8 cellular contexts compared by ENCODE assay signal in genomic region chr6:36875250-36875633, GRCh38. TPM values are rescaled to one million over a fixed set of nuclear protein-coding genes. Genes with fewer than 3 reads are reported as not detected.
DNase-seq lines count a peak whose midpoint lies in the region; ATAC-seq and TF ChIP-seq lines count a peak whose summit lies in the region.

No MANE protein-coding gene starts in this region.

- H3K36me3 Mint-ChIP-seq in chondrocyte (ENCODE audit: low read depth) (peaks cover 5% of the 10 kb centered on the region), naive B cell (peaks cover 0 to 8% of the 10 kb centered on the region in 2 donors)

- DNase-seq in AG09309 (ENCODE audit: low read depth) = no peak
- no peak for DNase-seq in chondrocyte (ENCODE audit: low spot score)
- DNase-seq in naive B cell = no peak
- no peak for DNase-seq in DMS 273 (lab: John Stamatoyannopoulos, UW; ENCODE audit: unreplicated experiment)
- no peak for DNase-seq in NCI-H2081 (lab: John Stamatoyannopoulos, UW)

- H3K27ac Mint-ChIP-seq in chondrocyte (ENCODE audit: unreplicated experiment) (peak overlapping the region; percentile 99), naive B cell (peak overlapping the region; percentile 7 to 98 (median 97))

- H4K20me1 ChIP-seq in KMS-11 (ENCODE audit: insufficient read depth) = no peaks in the 10 kb centered on the region

- H3K4me1 ChIP-seq in KMS-11 (ENCODE audit: low read depth, poor library complexity, severe bottlenecking) = peaks cover 16% of the 10 kb centered on the region

- peak overlapping the region; percentile 95 for H3K9ac ChIP-seq in KMS-11

- H3K4me1 Mint-ChIP-seq in chondrocyte (ENCODE audit: low read depth) = peaks cover 21% of the 10 kb centered on the region
- peaks cover 19 to 35% (median 26%) of the 10 kb centered on the region in 3 donors for H3K4me1 Mint-ChIP-seq in naive B cell

- H3K79me2 ChIP-seq in KMS-11 (ENCODE audit: insufficient read depth, low read depth) = peaks cover 11% of the 10 kb centered on the region

- H3K27ac ChIP-seq in KMS-11 = peak overlapping the region; percentile 87; the same call in 1 of the 2 replicates

- H3K36me3 ChIP-seq in KMS-11 (ENCODE audit: insufficient read depth) = no peaks in the 10 kb centered on the region; the same call in 1 of the 2 replicates

- ATAC-seq in naive B cell (ENCODE audit: low read depth in 2 of 2) (no peak), HG03135 (IDR thresholded peaks at IDR 0.05; ENCODE audit: unreplicated experiment) (no peak), GM19455 (IDR thresholded peaks at IDR 0.05; ENCODE audit: unreplicated experiment) (no peak)

- H3K27me3 Mint-ChIP-seq in chondrocyte (ENCODE audit: low read depth) (no peaks in the 10 kb centered on the region), naive B cell (peaks cover 0 to 12% (median 8%) of the 10 kb centered on the region in 3 donors)

- no peaks in the 10 kb centered on the region for H3K9me3 Mint-ChIP-seq in chondrocyte (ENCODE audit: low read depth)
- H3K9me3 Mint-ChIP-seq in naive B cell = no peaks in the 10 kb centered on the region

- H3K27me3 ChIP-seq in KMS-11 (ENCODE audit: insufficient read depth, low read depth) = no peaks in the 10 kb centered on the region

- H3K4me3 Mint-ChIP-seq in chondrocyte (ENCODE audit: unreplicated experiment) = peak overlapping the region; percentile 98
- peak overlapping the region; percentile 92 to 99 (median 97) for H3K4me3 Mint-ChIP-seq in naive B cell

- TF ChIP-seq CTCF in AG09309 (IDR thresholded peaks at IDR 0.05; ENCODE audit: control insufficient read depth, insufficient read depth, low read depth, low read length, missing control alignments) = no peak
- TF ChIP-seq CTCF in KMS-11 (conservative IDR thresholded peaks at IDR 0.05; ENCODE audit: low read depth, low read length) = no peak
- no peak for TF ChIP-seq CTCF in chondrocyte (IDR thresholded peaks at IDR 0.05)

- H3K4me3 ChIP-seq in AG09309 (ENCODE audit: control insufficient read depth, low read depth, low read length) = peak overlapping the region; percentile 71
- H3K4me3 ChIP-seq in KMS-11 (IDR thresholded peaks at IDR 0.05; ENCODE audit: insufficient read depth, low read depth, low read length) = peak overlapping the region; percentile 55

- H3K4me2 ChIP-seq in KMS-11 = peak overlapping the region; percentile 88

- peak overlapping the region; percentile 91 for H2AFZ ChIP-seq in KMS-11 (ENCODE audit: low read depth)

RNA-seq across cellular contexts. Expression of gene PPIL1, which starts 0.6 kb away (rescaled TPM):
- 25.0 to 33.5 TPM (median 25.6 TPM) in 3 replicates for total RNA-seq in chondrocyte
- polyA plus RNA-seq in naive B cell (ENCODE audit: low read depth in 6 of 6) = 10 to 100 TPM in 2 of 6 donors, 1 to 10 TPM in 4; 4.9 to 12.2 (median 6.8) TPM

RNA-seq across cellular contexts. Expression of gene C6orf89, which starts 10.5 kb away (rescaled TPM):
- 56.1 to 76.9 TPM (median 57.4 TPM) in 3 replicates for total RNA-seq in chondrocyte
- 10 to 100 TPM; 24.1 to 37.5 (median 34.4) TPM for polyA plus RNA-seq in naive B cell (ENCODE audit: low read depth in 6 of 6)

RNA-seq across cellular contexts. Expression of gene CPNE5, which starts 36.0 kb away (rescaled TPM):
- total RNA-seq in chondrocyte = 0.18 TPM in 1 of 3 replicates, not detected in the others
- 100 to 1,000 TPM in 2 of 6 donors, 10 to 100 TPM in 4; 56.9 to 105 (median 92.2) TPM for polyA plus RNA-seq in naive B cell (ENCODE audit: low read depth in 6 of 6)
